Comparison of ENCODE assay signal across 25 cellular contexts in the genomic region with DNA sequence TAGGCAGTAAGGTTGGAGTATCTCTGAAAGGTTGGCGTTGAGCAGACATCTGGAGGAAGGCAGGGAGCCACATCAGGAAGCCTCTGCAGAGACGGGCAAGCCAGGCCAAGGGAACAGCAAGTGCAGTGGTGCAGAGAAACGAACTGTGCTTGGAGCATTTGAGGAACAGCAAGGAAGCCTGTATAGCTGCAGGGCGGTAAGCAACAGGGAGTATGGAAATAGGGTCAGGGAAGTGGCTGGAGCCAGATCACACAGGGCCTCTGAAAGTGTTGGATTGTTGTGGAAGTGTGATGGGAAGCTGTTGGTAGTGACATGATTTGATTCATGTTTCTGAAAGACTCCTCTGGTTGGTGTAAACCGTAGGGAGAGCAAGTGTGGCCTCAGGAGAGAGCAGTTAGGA.
"Had no signal": no experiment of that assay in that cellular context is flagged by ENCODE, and none has a peak within 500 bp of the region (broad histone marks: within the 10 kb centered on the region; RNA-seq: fewer than 3 reads in every experiment).

No MANE protein-coding gene starts in this region.

- ATAC-seq: gastrocnemius medialis; sciatic nerve; stimulated activated naive B cell treated with anti-CD40 and anti-IgM and Interleukin-4, amounts not matched to agents 10 μg/mL and 1 μg/mL and 100 μg/mL, for 72 hours had no signal

- H3K9me3 ChIP-seq: breast epithelium, esophagus squamous epithelium, gastrocnemius medialis, left ventricle myocardium inferior, testis, uterus had no signal

- H3K36me3 ChIP-seq: breast epithelium, esophagus squamous epithelium, gastrocnemius medialis, left ventricle myocardium inferior, uterus had no signal

- H3K27ac ChIP-seq: breast epithelium, coronary artery, esophagus squamous epithelium, gastrocnemius medialis, left ventricle myocardium inferior, testis, uterus had no signal

- H3K27me3 ChIP-seq: breast epithelium, esophagus squamous epithelium, gastrocnemius medialis, testis, uterus had no signal

- H3K4me1 ChIP-seq: breast epithelium, gastrocnemius medialis, left ventricle myocardium inferior, testis, uterus had no signal

- H3K4me3 ChIP-seq: breast epithelium, coronary artery, esophagus squamous epithelium, gastrocnemius medialis, left ventricle myocardium inferior, testis, uterus had no signal

- DNase-seq: activated CD4-positive, alpha-beta T cell treated with anti-CD3 and anti-CD28 coated beads for 4 hours; activated CD4-positive, alpha-beta T cell treated with anti-CD3 and anti-CD28 coated beads, Interleukin-2, amount 50 U/mL, for 48 hours; activated CD4-positive, CD25-positive, alpha-beta regulatory T cell; activated naive CD4-positive, alpha-beta T cell treated with anti-CD3 and anti-CD28 coated beads for 36 hours; activated naive CD8-positive, alpha-beta T cell treated with anti-CD3 and anti-CD28 coated beads, Interleukin-2, amount 10 ng/mL, durations not matched to agents 7 days and 5 days; activated T-cell treated with anti-CD3 and anti-CD28 coated beads, Interleukin-2, amount 50 U/mL, for 48 hours; amniotic stem cell; cerebellar nuclear complex; endodermal cell; esophagus squamous epithelium; gastrocnemius medialis; hippocampal formation; left ventricle myocardium inferior; midbrain; posterior cingulate gyrus; small intestine; stimulated activated CD4-positive, alpha-beta T cell treated with anti-CD3 and anti-CD28 coated beads, Interleukin-15, amount 100 ng/mL, for 24 hours; stimulated activated naive B cell treated with anti-CD40 and anti-IgM and Interleukin-4, amounts not matched to agents 10 μg/mL and 1 μg/mL and 100 μg/mL, for 72 hours; T1000; testis; trophoblast cell; uterus had no signal
